In genomic region chr18:79353238-79353637, GRCh38 we compare ENCODE assay signal across 11 cellular contexts. TPM values are rescaled to one million over a fixed set of nuclear protein-coding genes. Genes with fewer than 3 reads are reported as not detected.
DNase-seq lines count a peak whose midpoint lies in the region; ATAC-seq lines count a peak whose summit lies in the region.
"Had no signal": no experiment of that assay in that cellular context is flagged by ENCODE, and none has a peak within 500 bp of the region (broad histone marks: within the 10 kb centered on the region; RNA-seq: fewer than 3 reads in every experiment).

No MANE protein-coding gene starts in this region.

- intact Hi-C loops in head of caudate nucleus (cut with DNase I) (no loop called here), sciatic nerve (cut with DNase I) (no loop called here)

- ATAC-seq in sciatic nerve: peak; percentile 77
- no peak for ATAC-seq in GM21381 (IDR thresholded peaks at IDR 0.05; ENCODE audit: unreplicated experiment)
- ATAC-seq: esophagus mucosa had no signal

- in situ Hi-C loops in SK-MEL-5 (cut with HindIII; ENCODE audit: low pct_unique_long_range_greater_than_20kb, low sequenced_read_pairs): no loop called here

- peak; percentile 31 for DNase-seq in NCI-H146 (lab: John Stamatoyannopoulos, UW)
- DNase-seq in NCI-H146 treated with DMSO at 0.1 percent for 48 hours (lab: John Stamatoyannopoulos, UW; ENCODE audit: unreplicated experiment): no peak
- DNase-seq in SK-MEL-5 (ENCODE audit: low read depth, low spot score): peak; percentile 50
- DNase-seq in head of caudate nucleus: peak in 37 of 42 donors; percentile 31 to 81 (median 64)
- DNase-seq in sciatic nerve (ENCODE audit: low spot score): no peak
- no peak for DNase-seq in NCI-H2081 treated with DMSO at 0.1 percent for 48 hours (lab: John Stamatoyannopoulos, UW)
- DNase-seq in occipital lobe (lab: John Stamatoyannopoulos, UW): no peak
- DNase-seq: lower lobe of right lung, sigmoid colon had no signal

RNA-seq across cellular contexts. Expression of gene NFATC1, which starts 42.5 kb away (rescaled TPM):
- total RNA-seq in SK-MEL-5 (2014; rRNA removed; shearing (Covaris generic)): 4.9 and 5.8 TPM in 2 replicates
- polyA plus RNA-seq in SK-MEL-5 (2015; cell fraction: cytosol; rRNA removed): 21.9 and 29.5 TPM in 2 replicates
- 4.1 and 13.1 TPM in 2 replicates for polyA plus RNA-seq in SK-MEL-5 (2015; cell fraction: nucleus; rRNA removed)
- 80.3 TPM for total RNA-seq in sciatic nerve
- 0.16 TPM for total RNA-seq in occipital lobe

Comparison
In these comparisons a context has a peak if more than half of its experiments do, and no peak if none do; other contexts are left out.
1. DNase-seq: peak in NCI-H146 (single experiment), SK-MEL-5 (single experiment) and head of caudate nucleus (37 of 42); none in NCI-H146 treated with DMSO at 0.1 percent for 48 hours (single experiment), sciatic nerve (single experiment), NCI-H2081 treated with DMSO at 0.1 percent for 48 hours (single experiment) and occipital lobe (single experiment).
2. RNA of gene NFATC1, which starts 42.5 kb away (total RNA-seq): 80.3 TPM in sciatic nerve (single experiment); 4.9 to 5.8 TPM in SK-MEL-5 and 0.16 TPM in occipital lobe (single experiment); every median in the first group is over 10 times any median in the second.